Comparison of ENCODE assay signal across 11 cellular contexts in the genomic region with DNA sequence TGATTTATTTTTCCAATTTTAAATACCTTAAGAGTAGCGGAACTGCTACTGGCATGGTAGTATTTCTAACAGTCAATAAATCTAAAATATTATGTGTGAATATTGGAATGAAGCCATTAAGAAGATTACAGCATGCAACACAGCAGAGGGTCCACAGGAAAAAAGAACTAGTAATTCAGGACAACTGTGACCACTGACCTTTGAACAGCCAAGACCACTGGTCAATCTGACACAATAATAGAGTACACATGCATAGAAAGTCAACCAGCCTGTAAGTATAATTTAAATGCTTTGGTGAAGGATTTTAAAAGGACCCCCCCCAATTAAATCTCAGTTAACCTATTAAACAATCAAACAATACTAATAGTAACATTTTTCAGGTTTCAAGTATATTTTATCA.
"Had no signal": no experiment of that assay in that cellular context is flagged by ENCODE, and none has a peak within 500 bp of the region (broad histone marks: within the 10 kb centered on the region; RNA-seq: fewer than 3 reads in every experiment).

No MANE protein-coding gene starts in this region.

- H3K9ac ChIP-seq: GM23248 had no signal

- H3K27ac ChIP-seq: GM23248 had no signal

- H3K4me3 ChIP-seq: GM23248, GM23338, HAP-1 had no signal

- H3K9me3 ChIP-seq: HAP-1 had no signal

- DNase-seq: GM23248, GOT3, H7, H9, HCEC 1CT, HFFc6 had no signal

- H3K36me3 ChIP-seq: HAP-1 had no signal

- H3K4me2 ChIP-seq: GM23338 had no signal

- ATAC-seq: GM23338, HCT116 had no signal

- H2AFZ ChIP-seq: GM23248, GM23338 had no signal

- FAIRE-seq: H1, H54 had no signal
